Comparison of ENCODE assay signal across 8 cellular contexts in the genomic region with DNA sequence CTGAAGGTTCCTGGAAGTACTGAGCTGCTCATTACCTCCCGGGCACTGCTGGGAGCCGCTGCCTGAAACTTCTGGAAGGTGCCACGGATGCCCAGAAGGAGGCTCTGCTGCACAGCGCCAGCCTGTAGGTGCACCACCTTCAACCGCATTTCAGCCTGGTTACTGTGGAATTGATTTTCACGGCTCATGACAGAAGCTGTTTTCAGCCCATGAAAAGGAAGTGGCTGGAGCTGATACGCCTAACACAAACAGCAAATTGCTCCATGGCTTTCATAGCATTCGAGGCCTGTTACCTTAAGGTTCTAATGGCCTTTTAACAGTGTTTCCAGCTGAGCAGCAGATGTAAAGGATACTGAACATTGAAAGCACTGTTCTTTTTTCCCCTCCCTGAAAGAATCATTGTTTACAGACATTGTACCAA. TPM values are rescaled to one million over a fixed set of nuclear protein-coding genes. Genes with fewer than 3 reads are reported as not detected.
A peak's percentile ranks its signal among the peaks of the same experiment; 100 is the strongest.
DNase-seq lines count a peak whose midpoint lies in the region; ATAC-seq, FAIRE-seq and TF ChIP-seq lines count a peak whose summit lies in the region.

No MANE protein-coding gene starts in this region.

- POLR2A ChIA-PET in AG04449 (lab: Yijun Ruan, JAX), result interaction anchor here (0.6 kb wide), 1 partner anchor 22 kb away, joined by 4 read pairs; no protein-coding TSS in a partner anchor

- H3K4me3 ChIP-seq in AG04449 (ENCODE audit: low read depth, low read length) (no peak overlapping the region), SJSA1 (no peak overlapping the region), kidney (ENCODE audit: low read length in 2 of 2) (peak overlapping the region; percentile 3 to 26)

- TF ChIP-seq CTCF in AG04449 (IDR thresholded peaks at IDR 0.05; ENCODE audit: insufficient read depth, low read length, missing control alignments) (peak; percentile 85), kidney (IDR thresholded peaks at IDR 0.05; ENCODE audit: borderline replicate concordance, extremely low read depth, insufficient read depth) (peak; percentile 47)

- peak; percentile 35 for FAIRE-seq in kidney (lab: Jason Lieb, UNC)

- in situ Hi-C loops in KBM-7 (cut with MboI; ENCODE audit: low pct_unique_long_range_greater_than_20kb, low sequenced_read_pairs), result no loop called here

- H3K36me3 ChIP-seq in SJSA1 (no peaks in the 10 kb centered on the region), kidney (ENCODE audit: control insufficient read depth in 1 of 2, insufficient read depth in 2 of 2, low read length in 2 of 2) (no peaks in the 10 kb centered on the region)

- no peak overlapping the region for H3K9ac ChIP-seq in kidney (ENCODE audit: low read length in 2 of 2)

- CTCF ChIA-PET in AG04449 (lab: Yijun Ruan, JAX), result interaction anchor here (0.6 to 2.4 kb wide), 12 partner anchors 9 to 1114 kb away, joined by 3 to 17 read pairs (median 4); a partner anchor contains a TSS

- intact Hi-C loops in kidney (cut with DNase I), result no loop called here

- ATAC-seq in GM19324 (IDR thresholded peaks at IDR 0.05; ENCODE audit: low FRiP score, unreplicated experiment), result no peak

- no peak for DNase-seq in AG04449 (ENCODE audit: low read depth, low spot score)
- DNase-seq in KBM-7, result peak; percentile 84
- DNase-seq in SJSA1 (ENCODE audit: low read depth in 1 of 2, low spot score in 2 of 2), result no peak
- DNase-seq in kidney, result no peak
- no peak for DNase-seq in NOMO-1 treated with dmso at 0.1 percent for 144 hours (lab: John Stamatoyannopoulos, UW; ENCODE audit: unreplicated experiment)
- DNase-seq in stimulated activated CD8-positive, alpha-beta memory T cell treated with anti-CD3 and anti-CD28 coated beads, Interleukin-4, amount 100 ng/mL, for 48 hours, result no peak
- no peak for DNase-seq in 8988T

- H3K9me3 ChIP-seq in SJSA1 (replicated peaks), result 0 out of 2 replicates have a peak, but pooled peaks cover 6% of the 10 kb centered on the region
- H3K9me3 ChIP-seq in kidney (ENCODE audit: control insufficient read depth in 1 of 2, low read length in 2 of 2), result no peaks in the 10 kb centered on the region

- H3K4me1 ChIP-seq in SJSA1 (replicated peaks) (peaks cover 24% of the 10 kb centered on the region), kidney (ENCODE audit: control insufficient read depth in 1 of 2, insufficient read depth in 1 of 2, low read depth in 1 of 2, low read length in 2 of 2) (peaks cover 0 to 6% of the 10 kb centered on the region in 2 donors)

- H3K27me3 ChIP-seq in SJSA1 (replicated peaks), result no peaks in the 10 kb centered on the region

- H3K27ac ChIP-seq in SJSA1 (peak overlapping the region; percentile 50; the same call in 1 of the 2 replicates), kidney (ENCODE audit: low read depth in 2 of 2, low read length in 2 of 2) (peak overlapping the region in 1 of 2 donors; percentile 11)

RNA-seq across cellular contexts. Expression of a gene that starts 22.0 kb away (rescaled TPM):
- 0.88 and 1.6 TPM in 2 replicates for total RNA-seq in SJSA1 (2014; rRNA removed; shearing (Covaris generic))
- total RNA-seq in kidney, result 15.5 TPM
- polyA plus RNA-seq in kidney (ENCODE audit: insufficient read depth, low read depth, low replicate concordance), result 6.2 TPM

Comparison
In these comparisons a context has a peak if more than half of its experiments do, and no peak if none do; other contexts are left out.
1. H3K4me3 ChIP-seq: peak in kidney (2 of 2); none in AG04449 (single experiment) and SJSA1 (single experiment).